In the genomic region with DNA sequence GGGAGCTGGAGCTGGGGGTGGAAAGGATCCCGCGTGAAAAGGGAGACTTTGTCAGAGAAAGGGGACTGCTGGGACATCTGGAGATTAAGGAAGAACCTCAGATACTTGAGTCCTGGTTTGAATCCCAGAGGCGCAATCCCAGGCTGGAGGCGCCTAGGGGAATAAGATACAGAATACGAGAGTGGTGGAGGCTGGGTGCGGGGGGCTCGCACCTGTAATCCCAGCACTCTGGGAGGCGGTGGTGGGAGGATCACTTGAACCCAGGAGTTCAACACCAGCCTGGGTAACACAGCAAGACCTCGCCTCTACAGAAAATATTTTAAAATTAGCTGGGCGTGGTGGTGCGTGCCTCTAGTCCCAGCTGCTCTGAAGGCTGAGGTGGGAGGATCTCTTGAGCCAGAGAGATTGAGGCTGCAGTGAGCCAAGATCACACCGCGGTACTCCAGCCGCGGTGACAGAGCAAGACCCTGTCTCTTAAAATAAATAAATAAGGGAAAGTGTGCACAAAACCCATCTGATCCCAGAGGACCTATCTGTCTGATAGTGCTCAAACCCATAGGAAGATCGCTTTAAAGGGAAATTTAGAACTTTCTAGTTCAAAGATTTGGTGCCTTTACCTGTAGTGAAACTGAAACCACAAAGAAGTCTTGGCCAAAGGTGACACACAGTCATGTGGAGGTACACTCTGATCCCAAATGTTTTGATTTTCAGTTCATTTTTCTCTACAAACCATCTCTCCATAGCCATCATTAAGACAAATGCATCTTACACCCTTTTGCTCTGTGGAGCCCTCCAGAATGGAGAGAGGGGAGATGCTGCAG, we compare ENCODE assay signal across 9 cellular contexts. TPM values are rescaled to one million over a fixed set of nuclear protein-coding genes. Genes with fewer than 3 reads are reported as not detected.
DNase-seq lines count a peak whose midpoint lies in the region; ATAC-seq and TF ChIP-seq lines count a peak whose summit lies in the region.
"Had no signal": no experiment of that assay in that cellular context is flagged by ENCODE, and none has a peak within 500 bp of the region (broad histone marks: within the 10 kb centered on the region; RNA-seq: fewer than 3 reads in every experiment).

No MANE protein-coding gene starts in this region.

- peaks cover 19% of the 10 kb centered on the region for H3K27me3 ChIP-seq in CD8-positive, alpha-beta T cell (ENCODE audit: insufficient read depth, low read length)
- peaks cover 21% of the 10 kb centered on the region for H3K27me3 ChIP-seq in effector memory CD4-positive, alpha-beta T cell (replicated peaks; ENCODE audit: control insufficient read depth, insufficient read depth, low read length, poor library complexity, severe bottlenecking)

- no peak for DNase-seq in CD8-positive, alpha-beta T cell
- no peak for DNase-seq in OCI-LY7 (ENCODE audit: low spot score)
- DNase-seq in effector memory CD4-positive, alpha-beta T cell = no peak
- no peak for DNase-seq in osteocyte (ENCODE audit: extremely low spot score, unreplicated experiment)
- no peak for DNase-seq in globus pallidus (ENCODE audit: low spot score)
- no peak for DNase-seq in GM13977 (ENCODE audit: low spot score)

- peaks cover 28% of the 10 kb centered on the region for H3K4me1 Mint-ChIP-seq in CD8-positive, alpha-beta T cell (ENCODE audit: low read depth)
- peaks cover 30% of the 10 kb centered on the region for H3K4me1 Mint-ChIP-seq in osteocyte (ENCODE audit: unreplicated experiment)

- BruUV-seq in OCI-LY7 (replicated peaks; lab: Mats Ljungman, UMichigan) = no TSS peak

- H3K79me2 ChIP-seq in OCI-LY7 (ENCODE audit: insufficient read depth, low read depth, low read length) = no peaks in the 10 kb centered on the region

- no peaks in the 10 kb centered on the region for H3K9me3 ChIP-seq in CD8-positive, alpha-beta T cell (ENCODE audit: low read length)
- H3K9me3 ChIP-seq in OCI-LY7 (ENCODE audit: low read length) = no peaks in the 10 kb centered on the region
- no peaks in the 10 kb centered on the region for H3K9me3 ChIP-seq in effector memory CD4-positive, alpha-beta T cell (ENCODE audit: control insufficient read depth, low read length)

- peak overlapping the region; percentile 90 for H3K4me2 ChIP-seq in OCI-LY7 (ENCODE audit: low read length)

- no peaks in the 10 kb centered on the region for H3K9me3 Mint-ChIP-seq in CD8-positive, alpha-beta T cell
- H3K9me3 Mint-ChIP-seq in osteocyte (ENCODE audit: unreplicated experiment) = no peaks in the 10 kb centered on the region

- H3K36me3 Mint-ChIP-seq in CD8-positive, alpha-beta T cell = peaks cover 18% of the 10 kb centered on the region
- H3K36me3 Mint-ChIP-seq in osteocyte (ENCODE audit: unreplicated experiment) = no peaks in the 10 kb centered on the region

- H2AFZ ChIP-seq in OCI-LY7 (ENCODE audit: low read length) = peak overlapping the region; percentile 90

- intact Hi-C loops in CD8-positive, alpha-beta T cell (cut with DNase I, micrococcal nuclease) = loop anchor here (1.0 to 2.0 kb wide), 6 partner anchors 49 to 183 kb away; a partner anchor contains a TSS
- intact Hi-C loops in OCI-LY7 (cut with micrococcal nuclease; ENCODE audit: unreplicated experiment) = loop anchor here (1.0 to 5.0 kb wide), 2 partner anchors 49 to 131 kb away; a partner anchor contains a TSS

- in situ Hi-C loops in GM13977 (cut with MboI; ENCODE audit: low pct_unique_long_range_greater_than_20kb, low sequenced_read_pairs, unreplicated experiment) = loop anchor here (5.0 kb wide), 1 partner anchor 51 kb away; no protein-coding TSS in a partner anchor

- TF ChIP-seq CTCF in CD8-positive, alpha-beta T cell (IDR thresholded peaks at IDR 0.05) = peak; percentile 54
- TF ChIP-seq CTCF in OCI-LY7 (conservative IDR thresholded peaks at IDR 0.05; ENCODE audit: low read length) (peak; percentile 31), osteocyte (IDR thresholded peaks at IDR 0.05) (no peak), GM13977 (IDR thresholded peaks at IDR 0.05; ENCODE audit: extremely low read depth, insufficient read depth, missing control alignments) (no peak)

- H3K27me3 Mint-ChIP-seq in CD8-positive, alpha-beta T cell (ENCODE audit: low read depth) = peaks cover 29% of the 10 kb centered on the region
- peaks cover 18% of the 10 kb centered on the region for H3K27me3 Mint-ChIP-seq in osteocyte (ENCODE audit: unreplicated experiment)

- CTCF ChIA-PET in CD8-positive, alpha-beta T cell (lab: Charles Lee) = interaction anchor here (0.6 to 19.0 kb wide), 21 partner anchors 11 to 777 kb away, joined by 3 to 583 read pairs (median 5); a partner anchor contains a TSS
- CTCF ChIA-PET in OCI-LY7 (lab: Charles Lee; ENCODE audit: unreplicated experiment) = interaction anchor here (0.8 to 1.4 kb wide), 4 partner anchors 48 to 105 kb away, joined by 3 to 6 read pairs (median 4); a partner anchor contains a TSS

- H3K4me1 ChIP-seq in CD8-positive, alpha-beta T cell (ENCODE audit: insufficient read depth, low read length) = peaks cover 38% of the 10 kb centered on the region
- peaks cover 37% of the 10 kb centered on the region for H3K4me1 ChIP-seq in OCI-LY7 (ENCODE audit: insufficient read depth, low read length, poor library complexity, severe bottlenecking)
- H3K4me1 ChIP-seq in effector memory CD4-positive, alpha-beta T cell (ENCODE audit: control insufficient read depth, insufficient read depth, low read length, poor library complexity, severe bottlenecking) = peaks cover 19% of the 10 kb centered on the region

- H3K27ac Mint-ChIP-seq in CD8-positive, alpha-beta T cell = peak overlapping the region; percentile 87
- H3K27ac Mint-ChIP-seq in osteocyte (ENCODE audit: unreplicated experiment) = peak overlapping the region; percentile 78

- no peaks in the 10 kb centered on the region for H3K9me2 ChIP-seq in OCI-LY7 (ENCODE audit: insufficient read depth, low read length)

- H4K20me1 ChIP-seq in OCI-LY7 (ENCODE audit: insufficient read depth, low read length) = no peaks in the 10 kb centered on the region

- peak overlapping the region; percentile 92 for H3K4me3 Mint-ChIP-seq in CD8-positive, alpha-beta T cell
- H3K4me3 Mint-ChIP-seq in osteocyte (ENCODE audit: unreplicated experiment) = peak overlapping the region; percentile 98

- no peak for ATAC-seq in CD8-positive, alpha-beta T cell
- ATAC-seq in GM18909 (IDR thresholded peaks at IDR 0.05; ENCODE audit: poor library complexity, unreplicated experiment) (no peak), GM19455 (IDR thresholded peaks at IDR 0.05; ENCODE audit: unreplicated experiment) (no peak)

- peak overlapping the region; percentile 97 for H3K4me3 ChIP-seq in CD8-positive, alpha-beta T cell (ENCODE audit: low read depth, low read length)
- H3K4me3 ChIP-seq in OCI-LY7 (ENCODE audit: low read depth, low read length, poor library complexity, severe bottlenecking) = peak overlapping the region; percentile 78
- peak overlapping the region; percentile 82 for H3K4me3 ChIP-seq in effector memory CD4-positive, alpha-beta T cell (ENCODE audit: insufficient read depth, low read depth, low read length, poor library complexity, severe bottlenecking)

- POLR2A ChIA-PET in CD8-positive, alpha-beta T cell (lab: Charles Lee) = interaction anchor here (0.6 to 2.3 kb wide), 8 partner anchors 8 to 300 kb away, joined by 3 to 26 read pairs (median 4); a partner anchor contains a TSS
- POLR2A ChIA-PET in OCI-LY7 (lab: Charles Lee) = interaction anchor here (1.1 to 2.0 kb wide), 4 partner anchors 11 to 53 kb away, joined by 3 to 13 read pairs (median 6); a partner anchor contains a TSS

- peaks cover 6% of the 10 kb centered on the region for H3K36me3 ChIP-seq in CD8-positive, alpha-beta T cell (ENCODE audit: insufficient read depth, low read length)
- H3K36me3 ChIP-seq in OCI-LY7 (ENCODE audit: insufficient read depth, low read length) = no peaks in the 10 kb centered on the region
- H3K36me3 ChIP-seq in effector memory CD4-positive, alpha-beta T cell (ENCODE audit: control insufficient read depth, insufficient read depth, low read length) = peaks cover 3% of the 10 kb centered on the region

- peak overlapping the region; percentile 58 for H3K27ac ChIP-seq in CD8-positive, alpha-beta T cell (ENCODE audit: low read depth, low read length)
- no peak overlapping the region for H3K27ac ChIP-seq in OCI-LY7 (ENCODE audit: low read depth, low read length, poor library complexity, severe bottlenecking)
- peak overlapping the region; percentile 49 for H3K27ac ChIP-seq in effector memory CD4-positive, alpha-beta T cell (ENCODE audit: insufficient read depth, low read length, poor library complexity, severe bottlenecking)
- H3K27ac ChIP-seq: epithelial cell of prostate had no signal

RNA-seq across cellular contexts. Expression of a gene that starts 0.6 kb away (rescaled TPM):
- 10 to 100 TPM; 17.6 to 19.8 TPM for total RNA-seq in CD8-positive, alpha-beta T cell
- 33.9 and 42.9 TPM in 2 replicates for total RNA-seq in OCI-LY7 (2014; rRNA removed; shearing (Covaris generic))
- total RNA-seq in OCI-LY7 (2022) (37.3 and 39.1 TPM in 2 replicates), osteocyte (25.4 and 25.6 TPM in 2 replicates)

RNA-seq across cellular contexts. Expression of a gene that starts 9.3 kb away (rescaled TPM):
- total RNA-seq in CD8-positive, alpha-beta T cell = under 1 TPM; 0.22 to 0.38 TPM
- total RNA-seq in OCI-LY7 (2014; rRNA removed; shearing (Covaris generic)) = 0.08 and 0.22 TPM in 2 replicates
- 0.08 and 0.24 TPM in 2 replicates for total RNA-seq in OCI-LY7 (2022)
- total RNA-seq in osteocyte = 0.16 TPM in 1 of 2 replicates, not detected in the other

RNA-seq across cellular contexts. Expression of a gene that starts 10.2 kb away (rescaled TPM):
- total RNA-seq in CD8-positive, alpha-beta T cell = 1 to 10 TPM in 1 of 2 experiments, under 1 TPM in 1; 0.43 to 1.5 TPM
- 0.23 and 0.85 TPM in 2 replicates for total RNA-seq in OCI-LY7 (2014; rRNA removed; shearing (Covaris generic))
- total RNA-seq in OCI-LY7 (2022) = 1.2 and 2.0 TPM in 2 replicates
- 0.54 and 0.84 TPM in 2 replicates for total RNA-seq in osteocyte

RNA-seq across cellular contexts. Expression of a gene that starts 10.4 kb away (rescaled TPM):
- total RNA-seq in CD8-positive, alpha-beta T cell = 10 to 100 TPM; 67.5 to 69.7 TPM
- total RNA-seq in OCI-LY7 (2014; rRNA removed; shearing (Covaris generic)) = 27.1 and 50.8 TPM in 2 replicates
- total RNA-seq in OCI-LY7 (2022) = 55.9 and 56.7 TPM in 2 replicates
- total RNA-seq in osteocyte = 41.0 and 41.8 TPM in 2 replicates

RNA-seq across cellular contexts. Expression of a gene that starts 20.1 kb away (rescaled TPM):
- total RNA-seq in CD8-positive, alpha-beta T cell = 10 to 100 TPM; 50.8 to 56.1 TPM
- total RNA-seq in OCI-LY7 (2014; rRNA removed; shearing (Covaris generic)) = 16.2 and 24.4 TPM in 2 replicates
- 31.1 and 35.7 TPM in 2 replicates for total RNA-seq in OCI-LY7 (2022)
- total RNA-seq in osteocyte = 16.8 and 18.0 TPM in 2 replicates

Comparison
In these comparisons a context has a peak if more than half of its experiments do, and no peak if none do; other contexts are left out.
1. CTCF ChIP-seq: peak in CD8-positive, alpha-beta T cell (single experiment) and OCI-LY7 (single experiment); none in osteocyte (single experiment) and GM13977 (single experiment).
2. Peak in every context shown above with its lines, with median percentiles within 50 percentile points of each other: H3K4me3 ChIP-seq.